ENCODE assay signal across 22 cellular contexts in the genomic region with DNA sequence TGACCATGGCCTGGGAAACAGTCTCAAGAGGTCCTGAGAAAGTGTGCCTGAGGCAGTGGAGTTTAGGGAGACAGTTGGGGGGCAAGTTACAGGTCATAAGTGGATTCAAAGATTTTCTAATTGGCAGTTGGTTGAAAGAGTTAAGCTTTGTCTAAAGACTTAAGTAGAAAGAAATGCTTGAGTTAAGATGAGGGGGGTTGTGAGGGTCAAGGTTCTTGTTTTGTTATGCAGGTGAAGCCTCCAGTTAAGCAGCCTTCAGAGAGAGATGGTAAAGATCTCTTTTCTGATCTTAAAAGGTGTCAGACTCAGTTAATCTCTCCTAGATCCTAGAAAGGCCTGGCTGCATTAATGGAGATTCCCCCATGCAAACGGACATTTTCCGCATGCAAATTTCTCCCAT.
DNase-seq lines count a peak whose midpoint lies in the region; ATAC-seq and TF ChIP-seq lines count a peak whose summit lies in the region.
"Had no signal": no experiment of that assay in that cellular context is flagged by ENCODE, and none has a peak within 500 bp of the region (broad histone marks: within the 10 kb centered on the region; RNA-seq: fewer than 3 reads in every experiment).

No MANE protein-coding gene starts in this region.

- H3K79me1 ChIP-seq in mesendoderm (ENCODE audit: low read length) = no peaks in the 10 kb centered on the region

- no peaks in the 10 kb centered on the region; the same call in 1 of the 2 replicates for H3K36me3 ChIP-seq in Caco-2 (ENCODE audit: control insufficient read depth, insufficient read depth, low read length)
- H3K36me3 ChIP-seq in endodermal cell (ENCODE audit: control insufficient read depth, insufficient read depth, low read length) = no peaks in the 10 kb centered on the region
- H3K36me3 ChIP-seq in mesendoderm (ENCODE audit: control insufficient read depth, insufficient read depth, low read length) = no peaks in the 10 kb centered on the region
- H3K36me3 ChIP-seq: MG63 had no signal

- H3K9me3 ChIP-seq in Caco-2 = no peaks in the 10 kb centered on the region
- H3K9me3 ChIP-seq in endodermal cell (ENCODE audit: control insufficient read depth, low read length) = no peaks in the 10 kb centered on the region
- H3K9me3 ChIP-seq: MG63 had no signal

- H2AK5ac ChIP-seq in mesendoderm (ENCODE audit: low read length) = no peak overlapping the region

- H3K4me3 Mint-ChIP-seq in Caco-2 (ENCODE audit: unreplicated experiment) = peak overlapping the region; percentile 55
- H3K4me3 Mint-ChIP-seq in endodermal cell = peak overlapping the region; percentile 11

- H3K9me3 Mint-ChIP-seq in Caco-2 (ENCODE audit: unreplicated experiment) (no peaks in the 10 kb centered on the region), endodermal cell (no peaks in the 10 kb centered on the region)

- H3K27me3 ChIP-seq in Caco-2 (replicated peaks; ENCODE audit: control insufficient read depth, insufficient read depth, low read length) (no peaks in the 10 kb centered on the region), endodermal cell (ENCODE audit: control insufficient read depth, insufficient read depth, low read length, poor library complexity, severe bottlenecking) (no peaks in the 10 kb centered on the region), mesendoderm (ENCODE audit: insufficient read depth, low read length, poor library complexity) (no peaks in the 10 kb centered on the region), foreskin keratinocyte (peaks cover 30% of the 10 kb centered on the region)
- H3K27me3 ChIP-seq: MG63 had no signal

- H2BK120ac ChIP-seq in mesendoderm (ENCODE audit: low read depth, low read length) = peak overlapping the region; percentile 98

- H2BK15ac ChIP-seq in mesendoderm (replicated peaks; ENCODE audit: low read depth) = peak overlapping the region; percentile 99

- H3K4me3 ChIP-seq in Caco-2 (ENCODE audit: low read depth, low read length) (no peak overlapping the region), endodermal cell (ENCODE audit: low read length) (peak overlapping the region; percentile 59), mesendoderm (ENCODE audit: low read length) (no peak overlapping the region)
- H3K4me3 ChIP-seq: MG63, SK-N-MC had no signal

- H3K79me2 ChIP-seq in mesendoderm (ENCODE audit: control insufficient read depth, insufficient read depth, low read length) = no peaks in the 10 kb centered on the region

- H3K23ac ChIP-seq in mesendoderm (ENCODE audit: low read length) = no peak overlapping the region

- H4K5ac ChIP-seq in mesendoderm (ENCODE audit: low read length) = no peak overlapping the region

- POLR2A ChIA-PET in Caco-2 (lab: Charles Lee) = no interaction called here

- CTCF ChIA-PET in Caco-2 (lab: Charles Lee) = no interaction called here

- no peaks in the 10 kb centered on the region for H3K27me3 Mint-ChIP-seq in Caco-2 (ENCODE audit: insufficient read depth, unreplicated experiment)
- no peaks in the 10 kb centered on the region for H3K27me3 Mint-ChIP-seq in endodermal cell (ENCODE audit: insufficient read depth)

- no peak for ATAC-seq in foreskin keratinocyte

- intact Hi-C loops in Caco-2 (cut with micrococcal nuclease; ENCODE audit: unreplicated experiment) = no loop called here

- H3K4me1 Mint-ChIP-seq in Caco-2 (ENCODE audit: low read depth, unreplicated experiment) (peaks cover 28% of the 10 kb centered on the region), endodermal cell (peaks cover 61% of the 10 kb centered on the region)

- peaks cover 29% of the 10 kb centered on the region for H3K4me1 ChIP-seq in Caco-2
- H3K4me1 ChIP-seq in endodermal cell (ENCODE audit: control insufficient read depth, insufficient read depth, low read length) = peaks cover 44% of the 10 kb centered on the region
- H3K4me1 ChIP-seq in mesendoderm (ENCODE audit: control insufficient read depth, low read depth, low read length) = peaks cover 27% of the 10 kb centered on the region
- H3K4me1 ChIP-seq in foreskin keratinocyte = no peaks in the 10 kb centered on the region

- H4K8ac ChIP-seq in mesendoderm (ENCODE audit: low read depth, low read length) = peak overlapping the region; percentile 59

- DNase-seq in Caco-2 (no peak), NCI-H526 (lab: John Stamatoyannopoulos, UW) (peak; percentile 10 to 56), endodermal cell (peak; percentile 54), mesendoderm (peak; percentile 92), foreskin keratinocyte (no peak), NCI-H1417 treated with DMSO at 0.1 percent for 48 hours (lab: John Stamatoyannopoulos, UW) (no peak), cerebellum (ENCODE audit: low spot score) (no peak), kidney glomerular epithelial cell (lab: John Stamatoyannopoulos, UW) (no peak)
- DNase-seq: AML-193, DMS79 treated with DMSO at 0.1 percent for 48 hours, GOT3, Kasumi-1, MG63, NCI-H1092 treated with DMSO at 0.1 percent for 48 hours, NCI-H2081, NCI-H2171 treated with DMSO at 0.1 percent for 48 hours, NCI-H446, NCI-H748 treated with DMSO at 0.1 percent for 48 hours, SHP77 had no signal

- TF ChIP-seq CTCF in Caco-2 (IDR thresholded peaks at IDR 0.05; ENCODE audit: insufficient read depth in 1 of 2, low read depth in 1 of 2, low read length in 1 of 2, severe bottlenecking in 1 of 2, unreplicated experiment in 1 of 2) (no peak), endodermal cell (conservative IDR thresholded peaks at IDR 0.05) (no peak), foreskin keratinocyte (conservative IDR thresholded peaks at IDR 0.05) (no peak)

- peak overlapping the region; percentile 48 for H3K27ac ChIP-seq in endodermal cell (ENCODE audit: low read depth, low read length)
- peak overlapping the region; percentile 93 for H3K27ac ChIP-seq in mesendoderm (ENCODE audit: low read depth, low read length)
- no peak overlapping the region for H3K27ac ChIP-seq in foreskin keratinocyte
- H3K27ac ChIP-seq: 22Rv1, C4-2B, SK-N-MC had no signal

- WGBS in endodermal cell (ENCODE audit: insufficient coverage in 1 of 2, insufficient read length in 1 of 2), 2 experiments = 10% methylated on average over 2 of the region's 2 CpGs; no CpG with 5 or more reads in 1 of the 2 experiments
- WGBS in mesendoderm (ENCODE audit: extremely low coverage, insufficient coverage, low lambda C conversion rate) = no CpG with 5 or more reads among the region's 2 CpGs

- peak overlapping the region; percentile 61 for H3K27ac Mint-ChIP-seq in Caco-2 (ENCODE audit: unreplicated experiment)
- H3K27ac Mint-ChIP-seq in endodermal cell = peak overlapping the region; percentile 94

- no peak overlapping the region for H3K4me2 ChIP-seq in mesendoderm (ENCODE audit: low read length)

- no TSS peak for BruUV-seq in Caco-2 (replicated peaks; lab: Mats Ljungman, UMichigan)

- H3K36me3 Mint-ChIP-seq in Caco-2 (ENCODE audit: insufficient read depth, unreplicated experiment) = peaks cover 12% of the 10 kb centered on the region
- H3K36me3 Mint-ChIP-seq in endodermal cell (ENCODE audit: low read depth) = peaks cover 9% of the 10 kb centered on the region

- peak overlapping the region; percentile 99 for H3K18ac ChIP-seq in mesendoderm (ENCODE audit: low read length)

- peak overlapping the region; percentile 43 for H2BK5ac ChIP-seq in mesendoderm (ENCODE audit: low read length)

- peak overlapping the region; percentile 81 for H3K56ac ChIP-seq in mesendoderm (ENCODE audit: low read length)

- peak overlapping the region; percentile 93 for H3K4ac ChIP-seq in mesendoderm (ENCODE audit: low read depth, low read length)

- peak overlapping the region; percentile 70 for H3K9ac ChIP-seq in endodermal cell (ENCODE audit: extremely low read depth, low read length, poor library complexity, severe bottlenecking)
- no peak overlapping the region for H3K9ac ChIP-seq in mesendoderm (ENCODE audit: low read length)

Comparison
In these comparisons a context has a peak if more than half of its experiments do, and no peak if none do; other contexts are left out.
1. DNase-seq: peak in NCI-H526 (2 of 2), endodermal cell (single experiment) and mesendoderm (single experiment); none in Caco-2 (0 of 2), foreskin keratinocyte (0 of 2), NCI-H1417 treated with DMSO at 0.1 percent for 48 hours (single experiment), cerebellum (single experiment) and kidney glomerular epithelial cell (single experiment).